ENCODE assay signal across 1 cellular context in the genomic region with DNA sequence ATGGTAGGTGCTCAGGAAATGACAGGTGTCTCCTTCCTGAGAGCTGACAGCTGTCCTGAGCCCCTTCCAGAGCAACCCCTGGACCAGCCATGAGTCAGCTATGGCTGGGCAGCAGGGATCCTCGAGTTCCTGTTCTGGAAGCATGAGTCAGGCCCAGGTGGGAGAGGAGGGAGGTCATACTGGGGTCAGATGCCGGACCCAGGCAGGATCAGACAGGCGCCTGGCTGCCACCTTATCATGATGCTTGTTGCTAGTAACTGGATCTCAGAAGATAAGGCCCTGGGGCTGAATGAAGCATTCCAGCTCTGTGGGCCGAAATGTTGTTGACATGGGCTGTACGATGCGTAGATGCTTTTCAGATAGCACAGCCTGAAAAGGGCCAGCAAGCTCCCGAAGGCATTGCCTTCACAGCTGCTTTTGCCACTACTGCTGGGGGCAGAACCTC.
A peak's percentile ranks its signal among the peaks of the same experiment; 100 is the strongest.
TF ChIP-seq lines count a peak whose summit lies in the region.

No MANE protein-coding gene starts in this region.

TF ChIP-seq in A549, 52 proteins besides CTCF, POLR2A, EP300 and RAD21 (continued from another document):
- TF ChIP-seq, protein P1, sequence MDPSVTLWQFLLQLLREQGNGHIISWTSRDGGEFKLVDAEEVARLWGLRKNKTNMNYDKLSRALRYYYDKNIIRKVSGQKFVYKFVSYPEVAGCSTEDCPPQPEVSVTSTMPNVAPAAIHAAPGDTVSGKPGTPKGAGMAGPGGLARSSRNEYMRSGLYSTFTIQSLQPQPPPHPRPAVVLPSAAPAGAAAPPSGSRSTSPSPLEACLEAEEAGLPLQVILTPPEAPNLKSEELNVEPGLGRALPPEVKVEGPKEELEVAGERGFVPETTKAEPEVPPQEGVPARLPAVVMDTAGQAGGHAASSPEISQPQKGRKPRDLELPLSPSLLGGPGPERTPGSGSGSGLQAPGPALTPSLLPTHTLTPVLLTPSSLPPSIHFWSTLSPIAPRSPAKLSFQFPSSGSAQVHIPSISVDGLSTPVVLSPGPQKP (IDR thresholded peaks at IDR 0.05; ENCODE audit: low read depth, low read length): no peak
- TF ChIP-seq CEBPB (IDR thresholded peaks at IDR 0.05): peak in 1 of 2 experiments; percentile 37; a peak in 1 of 4 replicates
- TF ChIP-seq, protein P2, sequence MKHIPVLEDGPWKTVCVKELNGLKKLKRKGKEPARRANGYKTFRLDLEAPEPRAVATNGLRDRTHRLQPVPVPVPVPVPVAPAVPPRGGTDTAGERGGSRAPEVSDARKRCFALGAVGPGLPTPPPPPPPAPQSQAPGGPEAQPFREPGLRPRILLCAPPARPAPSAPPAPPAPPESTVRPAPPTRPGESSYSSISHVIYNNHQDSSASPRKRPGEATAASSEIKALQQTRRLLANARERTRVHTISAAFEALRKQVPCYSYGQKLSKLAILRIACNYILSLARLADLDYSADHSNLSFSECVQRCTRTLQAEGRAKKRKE (CRISPR knock-in tag; IDR thresholded peaks at IDR 0.05; ENCODE audit: low read depth): peak; percentile 49; the same call in 1 of the 2 replicates
- TF ChIP-seq, protein P3, sequence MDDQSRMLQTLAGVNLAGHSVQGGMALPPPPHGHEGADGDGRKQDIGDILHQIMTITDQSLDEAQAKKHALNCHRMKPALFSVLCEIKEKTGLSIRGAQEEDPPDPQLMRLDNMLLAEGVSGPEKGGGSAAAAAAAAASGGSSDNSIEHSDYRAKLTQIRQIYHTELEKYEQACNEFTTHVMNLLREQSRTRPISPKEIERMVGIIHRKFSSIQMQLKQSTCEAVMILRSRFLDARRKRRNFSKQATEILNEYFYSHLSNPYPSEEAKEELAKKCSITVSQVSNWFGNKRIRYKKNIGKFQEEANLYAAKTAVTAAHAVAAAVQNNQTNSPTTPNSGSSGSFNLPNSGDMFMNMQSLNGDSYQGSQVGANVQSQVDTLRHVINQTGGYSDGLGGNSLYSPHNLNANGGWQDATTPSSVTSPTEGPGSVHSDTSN (IDR thresholded peaks at IDR 0.05): peak; percentile 85
- TF ChIP-seq CHD4 (IDR thresholded peaks at IDR 0.05; ENCODE audit: borderline replicate concordance): no peak
